13 cellular contexts compared by ENCODE assay signal in the genomic region with DNA sequence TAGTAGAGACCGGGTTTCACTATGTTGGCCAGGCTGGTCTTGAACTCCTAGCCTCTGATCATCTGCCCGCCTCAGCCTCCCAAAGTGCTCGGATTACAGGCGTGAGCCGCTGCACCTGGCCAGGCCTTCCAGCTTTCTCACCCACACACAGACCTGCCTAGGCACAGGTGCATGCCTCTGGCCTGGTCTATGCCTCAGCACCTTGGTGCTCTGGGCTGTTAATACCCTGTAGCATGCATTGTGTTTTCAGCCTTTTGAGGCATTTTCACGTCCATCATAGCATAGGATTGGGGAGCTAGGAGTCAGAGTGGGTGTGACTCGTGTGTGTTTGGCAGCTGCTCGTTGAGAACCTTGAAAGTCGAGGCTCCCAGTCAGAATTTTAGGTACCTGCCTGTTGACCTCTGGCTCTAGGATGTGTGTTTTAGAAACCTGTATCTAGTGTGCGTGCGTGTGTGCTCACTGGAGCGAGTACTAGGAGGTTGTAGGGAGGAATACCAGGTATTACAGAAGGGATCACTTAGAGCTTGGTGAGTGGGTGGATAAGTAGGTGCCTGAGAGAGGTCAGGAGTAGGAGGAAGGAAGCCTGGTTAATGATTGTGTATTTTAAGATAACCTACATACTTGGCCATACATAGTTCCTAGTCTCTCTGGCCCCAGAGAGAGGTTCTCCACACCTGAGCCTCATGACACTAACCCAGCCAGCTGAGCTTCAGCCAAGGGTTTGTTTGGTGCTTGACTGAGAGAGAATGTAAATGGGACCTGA. TPM values are rescaled to one million over a fixed set of nuclear protein-coding genes. Genes with fewer than 3 reads are reported as not detected.
DNase-seq lines count a peak whose midpoint lies in the region; ATAC-seq and TF ChIP-seq lines count a peak whose summit lies in the region.
"Had no signal": no experiment of that assay in that cellular context is flagged by ENCODE, and none has a peak within 500 bp of the region (broad histone marks: within the 10 kb centered on the region; RNA-seq: fewer than 3 reads in every experiment).

No MANE protein-coding gene starts in this region.

- ATAC-seq in lung (ENCODE audit: insufficient read depth, low FRiP score), result peak; percentile 78
- ATAC-seq in upper lobe of left lung (ENCODE audit: low FRiP score in 2 of 2), result peak; percentile 71 to 95
- ATAC-seq in GM19397 (IDR thresholded peaks at IDR 0.05; ENCODE audit: unreplicated experiment), result no peak

- no peak overlapping the region for H3K4me3 ChIP-seq in cardiac muscle cell
- H3K4me3 ChIP-seq in right atrium auricular region, result no peak overlapping the region
- H3K4me3 ChIP-seq in lung, result no peak overlapping the region
- H3K4me3 ChIP-seq in upper lobe of left lung, result no peak overlapping the region
- no peak overlapping the region for H3K4me3 ChIP-seq in vagina
- H3K4me3 ChIP-seq: heart right ventricle, thoracic aorta had no signal

- peaks cover 30% of the 10 kb centered on the region for H3K36me3 Mint-ChIP-seq in activated T-helper 1 cell treated with anti-CD3 and anti-CD28 coated beads, Interleukin-12 subunit alpha, Interleukin-12 subunit beta, Interleukin-2, Interleukin-4 antibody, amounts not matched to agents 30 ng/mL and 10 ng/mL and 1 ng/mL, durations not matched to agents 14 hours and 24 hours and 36 hours (ENCODE audit: low read depth)

- no peaks in the 10 kb centered on the region for H3K27me3 ChIP-seq in cardiac muscle cell
- no peaks in the 10 kb centered on the region for H3K27me3 ChIP-seq in right atrium auricular region
- no peaks in the 10 kb centered on the region for H3K27me3 ChIP-seq in lung (ENCODE audit: control insufficient read depth, insufficient read depth)
- H3K27me3 ChIP-seq in upper lobe of left lung, result no peaks in the 10 kb centered on the region
- H3K27me3 ChIP-seq in vagina, result no peaks in the 10 kb centered on the region
- H3K27me3 ChIP-seq: heart right ventricle had no signal

- DNase-seq in cardiac muscle cell (ENCODE audit: low read depth in 1 of 2, low spot score in 1 of 2) (no peak), right atrium auricular region (ENCODE audit: low spot score) (no peak), lung (ENCODE audit: low spot score) (peak; percentile 78), upper lobe of left lung (peak; percentile 33 to 76), vagina (ENCODE audit: extremely low spot score in 2 of 2) (no peak), NCI-H69 (lab: John Stamatoyannopoulos, UW) (no peak)
- DNase-seq in activated T-helper 1 cell treated with anti-CD3 and anti-CD28 coated beads, Interleukin-12 subunit alpha, Interleukin-12 subunit beta, Interleukin-2, Interleukin-4 antibody, amounts not matched to agents 30 ng/mL and 10 ng/mL and 1 ng/mL, durations not matched to agents 14 hours and 24 hours and 36 hours (ENCODE audit: low spot score), result no peak
- DNase-seq: activated gamma-delta T cell, AML-193, heart right ventricle, NCI-H146 had no signal

- peaks cover 19% of the 10 kb centered on the region for H3K36me3 ChIP-seq in cardiac muscle cell
- H3K36me3 ChIP-seq in right atrium auricular region, result peaks cover 15% of the 10 kb centered on the region
- H3K36me3 ChIP-seq in lung (ENCODE audit: control insufficient read depth in 2 of 2, insufficient read depth in 2 of 2, low read length in 2 of 2), result peaks cover 5 to 14% of the 10 kb centered on the region in 2 donors
- H3K36me3 ChIP-seq in upper lobe of left lung, result peaks cover 7 to 40% (median 21%) of the 10 kb centered on the region in 4 donors
- H3K36me3 ChIP-seq in vagina, result peaks cover 4 to 19% of the 10 kb centered on the region in 2 donors

- H3K9me3 Mint-ChIP-seq in activated T-helper 1 cell treated with anti-CD3 and anti-CD28 coated beads, Interleukin-12 subunit alpha, Interleukin-12 subunit beta, Interleukin-2, Interleukin-4 antibody, amounts not matched to agents 30 ng/mL and 10 ng/mL and 1 ng/mL, durations not matched to agents 14 hours and 24 hours and 36 hours, result no peaks in the 10 kb centered on the region

- peaks cover 60% of the 10 kb centered on the region for H3K4me1 Mint-ChIP-seq in activated T-helper 1 cell treated with anti-CD3 and anti-CD28 coated beads, Interleukin-12 subunit alpha, Interleukin-12 subunit beta, Interleukin-2, Interleukin-4 antibody, amounts not matched to agents 30 ng/mL and 10 ng/mL and 1 ng/mL, durations not matched to agents 14 hours and 24 hours and 36 hours (ENCODE audit: low read depth)

- H3K27ac ChIP-seq in cardiac muscle cell (peak overlapping the region; percentile 65), right atrium auricular region (no peak overlapping the region), lung (ENCODE audit: low read depth in 1 of 2, low read length in 1 of 2) (peak overlapping the region in 1 of 2 donors; percentile 61), upper lobe of left lung (peak overlapping the region in 2 of 4 donors; percentile 27 to 30), vagina (no peak overlapping the region)
- H3K27ac ChIP-seq: heart right ventricle, thoracic aorta had no signal

- H3K27me3 Mint-ChIP-seq in activated T-helper 1 cell treated with anti-CD3 and anti-CD28 coated beads, Interleukin-12 subunit alpha, Interleukin-12 subunit beta, Interleukin-2, Interleukin-4 antibody, amounts not matched to agents 30 ng/mL and 10 ng/mL and 1 ng/mL, durations not matched to agents 14 hours and 24 hours and 36 hours (ENCODE audit: insufficient read depth), result no peaks in the 10 kb centered on the region

- TF ChIP-seq POLR2A in upper lobe of left lung (IDR thresholded peaks at IDR 0.05) (no peak), vagina (IDR thresholded peaks at IDR 0.05) (no peak)

- peak overlapping the region; percentile 10 for H3K27ac Mint-ChIP-seq in activated T-helper 1 cell treated with anti-CD3 and anti-CD28 coated beads, Interleukin-12 subunit alpha, Interleukin-12 subunit beta, Interleukin-2, Interleukin-4 antibody, amounts not matched to agents 30 ng/mL and 10 ng/mL and 1 ng/mL, durations not matched to agents 14 hours and 24 hours and 36 hours

- intact Hi-C loops in activated T-helper 1 cell treated with anti-CD3 and anti-CD28 coated beads, Interleukin-12 subunit alpha, Interleukin-12 subunit beta, Interleukin-2, Interleukin-4 antibody, amounts not matched to agents 30 ng/mL and 10 ng/mL and 1 ng/mL, durations not matched to agents 14 hours and 24 hours and 36 hours (cut with micrococcal nuclease), result no loop called here
- intact Hi-C loops in vagina (cut with DNase I), result no loop called here

- TF ChIP-seq CTCF in cardiac muscle cell (IDR thresholded peaks at IDR 0.05; ENCODE audit: low read depth, low read length) (no peak), right atrium auricular region (IDR thresholded peaks at IDR 0.05) (no peak), lung (IDR thresholded peaks at IDR 0.05; ENCODE audit: control extremely low read depth, extremely low read depth) (no peak), upper lobe of left lung (IDR thresholded peaks at IDR 0.05) (no peak), vagina (IDR thresholded peaks at IDR 0.05) (no peak)

- peak overlapping the region; percentile 7 for H3K4me3 Mint-ChIP-seq in activated T-helper 1 cell treated with anti-CD3 and anti-CD28 coated beads, Interleukin-12 subunit alpha, Interleukin-12 subunit beta, Interleukin-2, Interleukin-4 antibody, amounts not matched to agents 30 ng/mL and 10 ng/mL and 1 ng/mL, durations not matched to agents 14 hours and 24 hours and 36 hours

- TF ChIP-seq EP300 in upper lobe of left lung (IDR thresholded peaks at IDR 0.05), result peak in 2 of 4 donors; percentile 40 to 71

- 68 to 82% methylated on average over 12 of the region's 12 CpGs for WGBS in lung, 2 donors
- 69 to 73% methylated on average over 12 of the region's 12 CpGs for WGBS in upper lobe of left lung, 2 donors

- peaks cover 13% of the 10 kb centered on the region for H3K4me1 ChIP-seq in cardiac muscle cell (ENCODE audit: low read depth)
- peaks cover 0 to 50% of the 10 kb centered on the region in 2 donors for H3K4me1 ChIP-seq in right atrium auricular region
- H3K4me1 ChIP-seq in lung (ENCODE audit: control insufficient read depth in 2 of 2, insufficient read depth in 2 of 2, low read length in 2 of 2), result peaks cover 14 to 18% of the 10 kb centered on the region in 2 donors
- peaks cover 38 to 61% (median 51%) of the 10 kb centered on the region in 4 donors for H3K4me1 ChIP-seq in upper lobe of left lung
- peaks cover 77% of the 10 kb centered on the region for H3K4me1 ChIP-seq in vagina

- H3K9me3 ChIP-seq in cardiac muscle cell (ENCODE audit: low read depth), result no peaks in the 10 kb centered on the region
- no peaks in the 10 kb centered on the region for H3K9me3 ChIP-seq in right atrium auricular region
- no peaks in the 10 kb centered on the region for H3K9me3 ChIP-seq in lung (ENCODE audit: control insufficient read depth in 2 of 2, insufficient read depth in 1 of 2, low read length in 1 of 2)
- no peaks in the 10 kb centered on the region for H3K9me3 ChIP-seq in upper lobe of left lung
- no peaks in the 10 kb centered on the region for H3K9me3 ChIP-seq in vagina
- H3K9me3 ChIP-seq: heart right ventricle, thoracic aorta had no signal

RNA-seq across cellular contexts. Expression of gene CRKL, which starts 20.0 kb away (rescaled TPM):
- total RNA-seq in cardiac muscle cell, result 74.3 and 80.9 TPM in 2 replicates
- 42.4 and 60.1 TPM in 2 replicates for polyA plus RNA-seq in cardiac muscle cell
- 10 to 100 TPM; 46.7 to 53.7 TPM for total RNA-seq in right atrium auricular region
- 78.2 and 79.2 TPM in 2 replicates for total RNA-seq in activated T-helper 1 cell treated with anti-CD3 and anti-CD28 coated beads, Interleukin-12 subunit alpha, Interleukin-12 subunit beta, Interleukin-2, Interleukin-4 antibody, amounts not matched to agents 30 ng/mL and 10 ng/mL and 1 ng/mL, durations not matched to agents 14 hours and 24 hours and 36 hours
- total RNA-seq in lung, result 10 to 100 TPM; 54.9 to 58.6 TPM
- 10 to 100 TPM; 18.3 to 23.3 TPM for polyA plus RNA-seq in lung
- 10 to 100 TPM; 35.6 to 65.4 (median 53.4) TPM for total RNA-seq in upper lobe of left lung
- 37.6 TPM for total RNA-seq in vagina

RNA-seq across cellular contexts. Expression of gene AIFM3, which starts 29.8 kb away (rescaled TPM):
- total RNA-seq in cardiac muscle cell, result 2.0 and 4.8 TPM in 2 replicates
- 0.67 and 0.87 TPM in 2 replicates for polyA plus RNA-seq in cardiac muscle cell
- 1 to 10 TPM in 1 of 2 donors, under 1 TPM in 1; 0.75 to 1.0 TPM for total RNA-seq in right atrium auricular region
- total RNA-seq in activated T-helper 1 cell treated with anti-CD3 and anti-CD28 coated beads, Interleukin-12 subunit alpha, Interleukin-12 subunit beta, Interleukin-2, Interleukin-4 antibody, amounts not matched to agents 30 ng/mL and 10 ng/mL and 1 ng/mL, durations not matched to agents 14 hours and 24 hours and 36 hours, result 0.88 and 0.93 TPM in 2 replicates
- 1 to 10 TPM in 1 of 2 donors, under 1 TPM in 1; 0.48 to 7.5 TPM for total RNA-seq in lung
- 1 to 10 TPM; 3.6 to 6.0 TPM for polyA plus RNA-seq in lung
- total RNA-seq in upper lobe of left lung, result 1 to 10 TPM; 4.7 to 9.4 (median 6.6) TPM
- total RNA-seq in vagina, result not detected

RNA-seq across cellular contexts. Expression of gene LZTR1, which starts 44.9 kb away (rescaled TPM):
- total RNA-seq in cardiac muscle cell (50.8 and 62.6 TPM in 2 replicates), right atrium auricular region (10 to 100 TPM; 20.7 to 24.7 TPM), lung (10 to 100 TPM; 51.9 to 64.9 TPM), upper lobe of left lung (100 to 1,000 TPM in 2 of 6 donors, 10 to 100 TPM in 4; 33.7 to 114 (median 63.2) TPM), vagina (61.9 TPM)
- polyA plus RNA-seq in cardiac muscle cell (41.7 and 60.9 TPM in 2 replicates), lung (10 to 100 TPM; 33.8 to 37.9 TPM)
- total RNA-seq in activated T-helper 1 cell treated with anti-CD3 and anti-CD28 coated beads, Interleukin-12 subunit alpha, Interleukin-12 subunit beta, Interleukin-2, Interleukin-4 antibody, amounts not matched to agents 30 ng/mL and 10 ng/mL and 1 ng/mL, durations not matched to agents 14 hours and 24 hours and 36 hours, result 81.9 and 87.5 TPM in 2 replicates

Comparison
In these comparisons a context has a peak if more than half of its experiments do, and no peak if none do; other contexts are left out.
1. DNase-seq: peak in lung (single experiment) and upper lobe of left lung (2 of 2); none in cardiac muscle cell (0 of 2), right atrium auricular region (single experiment), activated T-helper 1 cell treated with anti-CD3 and anti-CD28 coated beads, Interleukin-12 subunit alpha, Interleukin-12 subunit beta, Interleukin-2, Interleukin-4 antibody, amounts not matched to agents 30 ng/mL and 10 ng/mL and 1 ng/mL, durations not matched to agents 14 hours and 24 hours and 36 hours (single experiment), vagina (0 of 2) and NCI-H69 (single experiment).